In the genomic region with DNA sequence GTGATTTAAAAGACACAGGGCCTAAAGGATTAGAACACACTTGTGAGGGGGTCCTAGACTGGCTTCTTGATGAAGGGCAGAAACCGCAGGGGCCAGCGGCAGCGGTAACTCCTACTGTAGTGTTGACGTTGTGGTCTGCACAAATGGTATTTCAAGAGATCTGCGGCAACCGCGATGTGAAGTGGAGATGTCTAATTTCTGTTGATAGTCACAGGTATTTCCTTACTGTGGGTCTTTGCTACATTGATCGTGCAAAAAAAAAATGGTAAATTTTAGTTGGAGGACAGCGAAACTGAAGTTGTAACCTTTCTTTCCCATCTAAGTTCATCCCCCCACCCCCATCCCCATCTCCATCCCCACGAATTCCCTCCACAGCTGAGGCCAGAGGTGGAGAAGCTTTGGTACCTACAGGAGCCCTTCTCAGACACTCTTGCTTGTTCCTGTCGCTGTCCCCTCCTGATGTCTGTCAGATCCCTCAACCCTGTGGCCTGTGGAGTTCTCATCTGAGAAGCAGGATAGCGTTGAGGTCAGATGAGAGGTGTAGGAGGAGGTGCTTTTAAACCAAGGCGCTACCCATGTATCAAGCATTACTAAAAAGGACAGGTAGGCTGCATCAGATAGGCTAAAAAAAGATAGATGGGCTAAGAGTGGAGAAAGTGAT, we compare ENCODE assay signal across 8 cellular contexts. TPM values are rescaled to one million over a fixed set of nuclear protein-coding genes. Genes with fewer than 3 reads are reported as not detected.
DNase-seq lines count a peak whose midpoint lies in the region; ATAC-seq and TF ChIP-seq lines count a peak whose summit lies in the region.

No MANE protein-coding gene starts in this region.

- H3K36me3 ChIP-seq in HUES64 (ENCODE audit: insufficient read depth, low read length), result peaks cover 6% of the 10 kb centered on the region
- H3K36me3 ChIP-seq in duodenal mucosa (ENCODE audit: control insufficient read depth in 1 of 2, insufficient read depth in 2 of 2, low read length in 2 of 2), result no peaks in the 10 kb centered on the region
- no peaks in the 10 kb centered on the region for H3K36me3 ChIP-seq in upper lobe of right lung

- H3K9ac ChIP-seq in HUES64 (ENCODE audit: low read depth, low read length), result peak overlapping the region; percentile 91
- peak overlapping the region; percentile 63 to 80 for H3K9ac ChIP-seq in duodenal mucosa (ENCODE audit: low read depth in 1 of 2, low read length in 2 of 2)

- peaks cover 17% of the 10 kb centered on the region for H3K36me3 Mint-ChIP-seq in Calu3 (ENCODE audit: insufficient read depth, unreplicated experiment)

- H3K4me1 Mint-ChIP-seq in Calu3 (ENCODE audit: low read depth, unreplicated experiment), result peaks cover 23% of the 10 kb centered on the region

- peak overlapping the region; percentile 91 for H3K4me3 Mint-ChIP-seq in Calu3 (ENCODE audit: low read depth, unreplicated experiment)

- no peaks in the 10 kb centered on the region for H3K9me3 Mint-ChIP-seq in Calu3 (ENCODE audit: low read depth, unreplicated experiment)

- peak overlapping the region; percentile 82 for H3K4me3 ChIP-seq in HUES64 (ENCODE audit: low read length)
- peak overlapping the region; percentile 73 to 81 for H3K4me3 ChIP-seq in duodenal mucosa (ENCODE audit: low read depth in 1 of 2, low read length in 2 of 2)
- H3K4me3 ChIP-seq in upper lobe of right lung, result peak overlapping the region; percentile 87

- H3K27me3 ChIP-seq in HUES64 (ENCODE audit: insufficient read depth, low read length) (no peaks in the 10 kb centered on the region), duodenal mucosa (ENCODE audit: control insufficient read depth in 1 of 2, insufficient read depth in 2 of 2, low read length in 2 of 2) (no peaks in the 10 kb centered on the region), upper lobe of right lung (no peaks in the 10 kb centered on the region)

- intact Hi-C loops in Calu3 (cut with micrococcal nuclease; ENCODE audit: unreplicated experiment), result loop anchor here (2.0 to 5.0 kb wide), 3 partner anchors 144 to 314 kb away; partner anchors contain the start of gene MAP10
- intact Hi-C loops in upper lobe of right lung (cut with DNase I), result no loop called here

- WGBS in HUES64, result 6% methylated on average over 12 of the region's 13 CpGs

- peak overlapping the region; percentile 77 for H3K27ac Mint-ChIP-seq in Calu3 (ENCODE audit: unreplicated experiment)

- TSS peak; percentile 43 for BruUV-seq in Calu3 (replicated peaks; lab: Mats Ljungman, UMichigan)

- H3K27ac ChIP-seq in HUES64 (ENCODE audit: low read depth, low read length) (peak overlapping the region; percentile 67), duodenal mucosa (ENCODE audit: low read depth, low read length) (no peak overlapping the region), upper lobe of right lung (peak overlapping the region; percentile 90)

- peaks cover 11% of the 10 kb centered on the region for H3K27me3 Mint-ChIP-seq in Calu3 (ENCODE audit: unreplicated experiment)

- ATAC-seq in GM19438 (IDR thresholded peaks at IDR 0.05; ENCODE audit: low read depth, unreplicated experiment) (peak; percentile 28), upper lobe of right lung (peak; percentile 7), GM21367 (IDR thresholded peaks at IDR 0.05; ENCODE audit: unreplicated experiment) (no peak)

- peaks cover 32% of the 10 kb centered on the region for H3K4me1 ChIP-seq in HUES64 (ENCODE audit: insufficient read depth, low read length)
- H3K4me1 ChIP-seq in duodenal mucosa (ENCODE audit: control insufficient read depth in 1 of 2, insufficient read depth in 2 of 2, low read length in 2 of 2), result peaks cover 3 to 20% of the 10 kb centered on the region in 2 donors
- H3K4me1 ChIP-seq in upper lobe of right lung, result peaks cover 15% of the 10 kb centered on the region

- H3K9me3 ChIP-seq in HUES64 (ENCODE audit: insufficient read depth, low read depth, low read length) (no peaks in the 10 kb centered on the region), duodenal mucosa (ENCODE audit: control insufficient read depth in 1 of 2, low read length in 2 of 2) (no peaks in the 10 kb centered on the region), upper lobe of right lung (no peaks in the 10 kb centered on the region)

- TF ChIP-seq CTCF in Calu3 (IDR thresholded peaks at IDR 0.05; ENCODE audit: unreplicated experiment), result no peak
- TF ChIP-seq CTCF in upper lobe of right lung (IDR thresholded peaks at IDR 0.05), result no peak

- peak; percentile 23 for DNase-seq in Calu3
- peak; percentile 3 for DNase-seq in T-helper 22 cell (ENCODE audit: low read depth)
- peak; percentile 26 for DNase-seq in medulla oblongata (ENCODE audit: extremely low spot score)
- DNase-seq in upper lobe of right lung, result no peak

- CTCF ChIA-PET in Calu3 (lab: Charles Lee), result interaction anchor here (0.7 kb wide), 1 partner anchor 242 kb away, joined by 4 read pairs; no protein-coding TSS in a partner anchor

RNA-seq across cellular contexts. Expression of gene NTPCR, which starts 0.6 kb away (rescaled TPM):
- 38.2 and 39.2 TPM in 2 replicates for total RNA-seq in Calu3 (2022)
- 84.4 TPM for polyA plus RNA-seq in HUES64 (2013, experiment 1 of 2)
- polyA plus RNA-seq in HUES64 (2013, experiment 2 of 2), result 95.4 TPM
- 28.7 TPM for total RNA-seq in upper lobe of right lung
